ENCODE assay signal across 18 cellular contexts in the genomic region with DNA sequence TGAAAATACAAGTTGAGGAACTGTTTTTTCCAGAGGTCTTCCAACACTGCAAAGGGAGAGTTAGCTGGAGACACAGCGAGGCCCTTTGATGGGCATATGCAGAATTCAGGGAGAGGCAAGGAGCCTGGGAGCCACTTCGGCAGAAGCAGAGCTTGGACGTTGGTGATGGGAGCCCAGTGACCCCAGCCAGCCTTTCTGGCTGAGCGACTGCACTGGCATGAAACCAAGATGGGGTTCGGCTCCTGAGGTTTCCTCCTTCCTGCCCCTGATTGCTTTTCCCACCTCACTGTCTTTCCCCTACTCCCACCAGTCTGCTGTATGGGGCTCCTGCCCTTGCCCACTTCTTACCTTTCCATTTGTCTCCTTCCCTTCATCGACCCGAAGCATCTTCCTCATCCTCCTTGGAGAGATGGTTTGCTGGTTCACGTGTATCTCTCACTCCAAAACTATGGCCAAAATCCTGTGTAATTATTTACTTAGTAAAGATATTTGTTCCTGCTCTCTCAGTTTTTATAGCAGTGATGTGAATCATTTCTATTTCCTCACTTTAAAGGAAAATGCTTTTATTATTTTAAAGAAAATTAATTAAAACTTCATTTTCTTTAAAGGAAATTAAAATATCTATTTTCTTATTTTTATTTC.
A peak's percentile ranks its signal among the peaks of the same experiment; 100 is the strongest.
DNase-seq lines count a peak whose midpoint lies in the region; ATAC-seq and TF ChIP-seq lines count a peak whose summit lies in the region.
"Had no signal": no experiment of that assay in that cellular context is flagged by ENCODE, and none has a peak within 500 bp of the region (broad histone marks: within the 10 kb centered on the region; RNA-seq: fewer than 3 reads in every experiment).

No MANE protein-coding gene starts in this region.

- H3K4me3 Mint-ChIP-seq in activated naive CD8-positive, alpha-beta T cell treated with anti-CD3 and anti-CD28 coated beads for 36 hours, result no peak overlapping the region
- no peak overlapping the region for H3K4me3 Mint-ChIP-seq in activated naive CD8-positive, alpha-beta T cell treated with anti-CD3 and anti-CD28 coated beads, Interleukin-2, amount 50 U/mL, for 24 hours
- no peak overlapping the region for H3K4me3 Mint-ChIP-seq in activated CD8-positive, alpha-beta T cell treated with anti-CD3 and anti-CD28 coated beads for 36 hours
- H3K4me3 Mint-ChIP-seq in stimulated activated naive B cell treated with anti-CD40 and anti-IgM and Interleukin-4, amounts not matched to agents 10 μg/mL and 1 μg/mL and 100 μg/mL, for 72 hours, result peak overlapping the region in 1 of 2 donors; percentile 17
- H3K4me3 Mint-ChIP-seq: CD14-positive monocyte, HFFc6 had no signal

- POLR2A ChIA-PET in activated CD8-positive, alpha-beta T cell treated with anti-CD3 and anti-CD28 coated beads for 36 hours (lab: Charles Lee), result no interaction called here

- CTCF ChIA-PET in activated CD8-positive, alpha-beta T cell treated with anti-CD3 and anti-CD28 coated beads for 36 hours (lab: Charles Lee), result interaction anchor here (0.8 kb wide), 1 partner anchor 16 kb away, joined by 3 read pairs; no protein-coding TSS in a partner anchor

- peak overlapping the region; percentile 46 for H3K27ac Mint-ChIP-seq in activated naive CD8-positive, alpha-beta T cell treated with anti-CD3 and anti-CD28 coated beads for 36 hours
- no peak overlapping the region for H3K27ac Mint-ChIP-seq in activated naive CD8-positive, alpha-beta T cell treated with anti-CD3 and anti-CD28 coated beads, Interleukin-2, amount 50 U/mL, for 24 hours
- peak overlapping the region; percentile 57 for H3K27ac Mint-ChIP-seq in activated CD8-positive, alpha-beta T cell treated with anti-CD3 and anti-CD28 coated beads for 36 hours
- peak overlapping the region; percentile 86 for H3K27ac Mint-ChIP-seq in stimulated activated naive B cell treated with anti-CD40 and anti-IgM and Interleukin-4, amounts not matched to agents 10 μg/mL and 1 μg/mL and 100 μg/mL, for 72 hours
- H3K27ac Mint-ChIP-seq: CD14-positive monocyte, HFFc6 had no signal

- H3K9me3 Mint-ChIP-seq in activated naive CD8-positive, alpha-beta T cell treated with anti-CD3 and anti-CD28 coated beads for 36 hours, result no peaks in the 10 kb centered on the region
- H3K9me3 Mint-ChIP-seq in activated naive CD8-positive, alpha-beta T cell treated with anti-CD3 and anti-CD28 coated beads, Interleukin-2, amount 50 U/mL, for 24 hours, result no peaks in the 10 kb centered on the region
- H3K9me3 Mint-ChIP-seq in activated CD8-positive, alpha-beta T cell treated with anti-CD3 and anti-CD28 coated beads for 36 hours, result peaks cover 2% of the 10 kb centered on the region
- no peaks in the 10 kb centered on the region for H3K9me3 Mint-ChIP-seq in stimulated activated naive B cell treated with anti-CD40 and anti-IgM and Interleukin-4, amounts not matched to agents 10 μg/mL and 1 μg/mL and 100 μg/mL, for 72 hours
- H3K9me3 Mint-ChIP-seq: CD14-positive monocyte, HFFc6 had no signal

- no peaks in the 10 kb centered on the region for H3K27me3 Mint-ChIP-seq in activated naive CD8-positive, alpha-beta T cell treated with anti-CD3 and anti-CD28 coated beads for 36 hours
- no peaks in the 10 kb centered on the region for H3K27me3 Mint-ChIP-seq in activated naive CD8-positive, alpha-beta T cell treated with anti-CD3 and anti-CD28 coated beads, Interleukin-2, amount 50 U/mL, for 24 hours
- no peaks in the 10 kb centered on the region for H3K27me3 Mint-ChIP-seq in activated CD8-positive, alpha-beta T cell treated with anti-CD3 and anti-CD28 coated beads for 36 hours
- H3K27me3 Mint-ChIP-seq in stimulated activated naive B cell treated with anti-CD40 and anti-IgM and Interleukin-4, amounts not matched to agents 10 μg/mL and 1 μg/mL and 100 μg/mL, for 72 hours, result no peaks in the 10 kb centered on the region

- DNase-seq in activated naive CD8-positive, alpha-beta T cell treated with anti-CD3 and anti-CD28 coated beads for 36 hours, result no peak
- DNase-seq in activated naive CD8-positive, alpha-beta T cell treated with anti-CD3 and anti-CD28 coated beads, Interleukin-2, amount 50 U/mL, for 24 hours, result no peak
- no peak for DNase-seq in activated CD8-positive, alpha-beta T cell treated with anti-CD3 and anti-CD28 coated beads for 36 hours
- peak; percentile 10 for DNase-seq in left kidney (ENCODE audit: low read depth, low spot score)
- DNase-seq in stimulated activated naive B cell treated with anti-CD40 and anti-IgM and Interleukin-4, amounts not matched to agents 10 μg/mL and 1 μg/mL and 100 μg/mL, for 72 hours, result no peak
- DNase-seq in left ventricle myocardium superior, result no peak
- DNase-seq: DMS79 treated with DMSO at 0.1 percent for 48 hours, H7, HFFc6, NCI-H1417, NCI-H187 treated with DMSO at 0.1 percent for 48 hours, NCI-H2227 treated with DMSO at 0.1 percent for 48 hours, NCI-H524, NCI-H82, SJCRH30 had no signal

- TF ChIP-seq CTCF in activated CD8-positive, alpha-beta T cell treated with anti-CD3 and anti-CD28 coated beads for 36 hours (IDR thresholded peaks at IDR 0.05), result no peak

- ATAC-seq in activated naive CD8-positive, alpha-beta T cell treated with anti-CD3 and anti-CD28 coated beads, Interleukin-2, amount 50 U/mL, for 24 hours, result no peak
- no peak for ATAC-seq in activated CD8-positive, alpha-beta T cell treated with anti-CD3 and anti-CD28 coated beads for 36 hours
- ATAC-seq in stimulated activated naive B cell treated with anti-CD40 and anti-IgM and Interleukin-4, amounts not matched to agents 10 μg/mL and 1 μg/mL and 100 μg/mL, for 72 hours (replicated peaks), result no peak
- ATAC-seq in GM19351 (IDR thresholded peaks at IDR 0.05; ENCODE audit: unreplicated experiment), result no peak
- no peak for ATAC-seq in left ventricle myocardium superior
- no peak for ATAC-seq in HG02571 (IDR thresholded peaks at IDR 0.05; ENCODE audit: unreplicated experiment)

- intact Hi-C loops in activated CD8-positive, alpha-beta T cell treated with anti-CD3 and anti-CD28 coated beads for 36 hours (cut with micrococcal nuclease), result no loop called here
- intact Hi-C loops in left ventricle myocardium superior (cut with micrococcal nuclease), result no loop called here

- peaks cover 76% of the 10 kb centered on the region for H3K36me3 Mint-ChIP-seq in activated naive CD8-positive, alpha-beta T cell treated with anti-CD3 and anti-CD28 coated beads for 36 hours
- peaks cover 82% of the 10 kb centered on the region for H3K36me3 Mint-ChIP-seq in activated naive CD8-positive, alpha-beta T cell treated with anti-CD3 and anti-CD28 coated beads, Interleukin-2, amount 50 U/mL, for 24 hours (ENCODE audit: low read depth)
- H3K36me3 Mint-ChIP-seq in activated CD8-positive, alpha-beta T cell treated with anti-CD3 and anti-CD28 coated beads for 36 hours (ENCODE audit: low read depth), result peaks cover 78% of the 10 kb centered on the region
- H3K36me3 Mint-ChIP-seq in stimulated activated naive B cell treated with anti-CD40 and anti-IgM and Interleukin-4, amounts not matched to agents 10 μg/mL and 1 μg/mL and 100 μg/mL, for 72 hours, result peaks cover 52 to 75% of the 10 kb centered on the region in 2 donors

- H3K4me1 Mint-ChIP-seq in activated naive CD8-positive, alpha-beta T cell treated with anti-CD3 and anti-CD28 coated beads for 36 hours, result peaks cover 58% of the 10 kb centered on the region
- peaks cover 70% of the 10 kb centered on the region for H3K4me1 Mint-ChIP-seq in activated naive CD8-positive, alpha-beta T cell treated with anti-CD3 and anti-CD28 coated beads, Interleukin-2, amount 50 U/mL, for 24 hours
- H3K4me1 Mint-ChIP-seq in activated CD8-positive, alpha-beta T cell treated with anti-CD3 and anti-CD28 coated beads for 36 hours (ENCODE audit: low read depth), result peaks cover 60% of the 10 kb centered on the region
- peaks cover 31 to 47% of the 10 kb centered on the region in 2 donors for H3K4me1 Mint-ChIP-seq in stimulated activated naive B cell treated with anti-CD40 and anti-IgM and Interleukin-4, amounts not matched to agents 10 μg/mL and 1 μg/mL and 100 μg/mL, for 72 hours
- H3K4me1 Mint-ChIP-seq: CD14-positive monocyte had no signal
